10 cellular contexts compared by ENCODE assay signal in the genomic region with DNA sequence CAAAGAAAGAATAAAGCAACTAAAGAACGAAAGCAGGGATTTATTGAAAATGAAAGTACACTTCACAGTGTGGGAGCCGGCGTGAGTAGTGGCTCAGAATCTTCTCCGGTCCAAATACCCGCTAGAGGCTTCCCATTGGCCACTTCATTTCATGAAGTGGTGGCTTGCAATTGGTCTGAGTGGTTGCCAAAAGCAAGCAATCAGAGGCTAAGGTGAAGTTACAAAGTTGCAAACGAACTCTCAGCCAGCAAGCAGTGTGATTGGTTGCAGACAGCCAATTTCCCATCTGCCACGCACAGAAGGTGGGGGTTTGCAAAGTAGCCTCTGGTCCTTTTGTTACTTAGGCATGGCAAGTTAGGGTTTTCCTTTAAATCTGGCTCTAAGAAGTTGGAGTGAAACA. TPM values are rescaled to one million over a fixed set of nuclear protein-coding genes. Genes with fewer than 3 reads are reported as not detected.
A peak's percentile ranks its signal among the peaks of the same experiment; 100 is the strongest.
DNase-seq lines count a peak whose midpoint lies in the region; ATAC-seq and TF ChIP-seq lines count a peak whose summit lies in the region.
"Had no signal": no experiment of that assay in that cellular context is flagged by ENCODE, and none has a peak within 500 bp of the region (broad histone marks: within the 10 kb centered on the region; RNA-seq: fewer than 3 reads in every experiment).

No MANE protein-coding gene starts in this region.

- peak overlapping the region; percentile 66 for H3K4me2 ChIP-seq in OCI-LY3 (ENCODE audit: low read length)
- H3K4me2 ChIP-seq: PC-9 had no signal

- no peaks in the 10 kb centered on the region for H3K9me3 ChIP-seq in OCI-LY3 (ENCODE audit: insufficient read depth, low read length)

- peaks cover 4% of the 10 kb centered on the region for H3K4me1 Mint-ChIP-seq in glutamatergic neuron (ENCODE audit: low read depth, unreplicated experiment)
- H3K4me1 Mint-ChIP-seq in stimulated activated memory B cell treated with anti-CD40 and anti-IgM and Interleukin-4, amounts not matched to agents 10 μg/mL and 1 μg/mL and 100 μg/mL, for 72 hours = no peaks in the 10 kb centered on the region

- 0 out of 2 replicates have a peak, but pooled peaks cover 10% of the 10 kb centered on the region for H3K27me3 ChIP-seq in OCI-LY3 (ENCODE audit: low read depth, low read length)

- H3K36me3 ChIP-seq in OCI-LY3 (replicated peaks; ENCODE audit: low read depth, low read length) = no peaks in the 10 kb centered on the region

- peak overlapping the region; percentile 70 for H2AFZ ChIP-seq in OCI-LY3 (ENCODE audit: low read depth, low read length)
- H2AFZ ChIP-seq: PC-9 had no signal

- TF ChIP-seq CTCF in OCI-LY3 (IDR thresholded peaks at IDR 0.05; ENCODE audit: low read depth, low read length) (no peak), glutamatergic neuron (IDR thresholded peaks at IDR 0.05; ENCODE audit: partially characterized antibody, unreplicated experiment) (no peak)

- no peak overlapping the region for H3K4me3 Mint-ChIP-seq in glutamatergic neuron (ENCODE audit: unreplicated experiment)
- peak overlapping the region; percentile 48 for H3K4me3 Mint-ChIP-seq in stimulated activated memory B cell treated with anti-CD40 and anti-IgM and Interleukin-4, amounts not matched to agents 10 μg/mL and 1 μg/mL and 100 μg/mL, for 72 hours

- H4K20me1 ChIP-seq in OCI-LY3 (ENCODE audit: insufficient read depth, low read length) = no peaks in the 10 kb centered on the region

- H3K27ac ChIP-seq in OCI-LY3 (ENCODE audit: low read length) = no peak overlapping the region
- H3K27ac ChIP-seq: PC-9 had no signal

- DNase-seq in glutamatergic neuron = peak; percentile 17
- no peak for DNase-seq in GM19240 (ENCODE audit: insufficient read length, low spot score)
- DNase-seq in CD1c-positive myeloid dendritic cell (ENCODE audit: extremely low spot score) = no peak
- DNase-seq in activated naive CD4-positive, alpha-beta T cell treated with anti-CD3 and anti-CD28 coated beads, Interleukin-2, amount 50 U/mL, for 16 hours = no peak

- peak; percentile 54 for ATAC-seq in GM19467 (IDR thresholded peaks at IDR 0.05; ENCODE audit: unreplicated experiment)
- ATAC-seq in stimulated activated memory B cell treated with anti-CD40 and anti-IgM and Interleukin-4, amounts not matched to agents 10 μg/mL and 1 μg/mL and 100 μg/mL, for 72 hours = peak; percentile 83
- no peak for ATAC-seq in HG03108 (IDR thresholded peaks at IDR 0.05; ENCODE audit: unreplicated experiment)

- H3K9ac ChIP-seq in OCI-LY3 (ENCODE audit: low read length) = peak overlapping the region; percentile 36

- no peak overlapping the region for H3K27ac Mint-ChIP-seq in glutamatergic neuron (ENCODE audit: unreplicated experiment)
- H3K27ac Mint-ChIP-seq in stimulated activated memory B cell treated with anti-CD40 and anti-IgM and Interleukin-4, amounts not matched to agents 10 μg/mL and 1 μg/mL and 100 μg/mL, for 72 hours = no peak overlapping the region

- H3K4me1 ChIP-seq in OCI-LY3 (ENCODE audit: low read length) = peaks cover 17% of the 10 kb centered on the region

- H3K4me3 ChIP-seq in OCI-LY3 (ENCODE audit: low read length) = peak overlapping the region; percentile 64
- H3K4me3 ChIP-seq: PC-9 had no signal

- peaks cover 5% of the 10 kb centered on the region for H3K27me3 Mint-ChIP-seq in glutamatergic neuron (ENCODE audit: unreplicated experiment)
- no peaks in the 10 kb centered on the region for H3K27me3 Mint-ChIP-seq in stimulated activated memory B cell treated with anti-CD40 and anti-IgM and Interleukin-4, amounts not matched to agents 10 μg/mL and 1 μg/mL and 100 μg/mL, for 72 hours

- H3K79me2 ChIP-seq in OCI-LY3 (ENCODE audit: low read length) = no peaks in the 10 kb centered on the region

- H3K9me3 Mint-ChIP-seq in glutamatergic neuron (ENCODE audit: unreplicated experiment) = peaks cover 2% of the 10 kb centered on the region
- peaks cover 3% of the 10 kb centered on the region for H3K9me3 Mint-ChIP-seq in stimulated activated memory B cell treated with anti-CD40 and anti-IgM and Interleukin-4, amounts not matched to agents 10 μg/mL and 1 μg/mL and 100 μg/mL, for 72 hours

- no peaks in the 10 kb centered on the region for H3K36me3 Mint-ChIP-seq in glutamatergic neuron (ENCODE audit: unreplicated experiment)
- no peaks in the 10 kb centered on the region for H3K36me3 Mint-ChIP-seq in stimulated activated memory B cell treated with anti-CD40 and anti-IgM and Interleukin-4, amounts not matched to agents 10 μg/mL and 1 μg/mL and 100 μg/mL, for 72 hours

RNA-seq across cellular contexts. Expression of gene CLOCK, which starts 6.7 kb away (rescaled TPM):
- 7.6 TPM for total RNA-seq in glutamatergic neuron (ENCODE audit: unreplicated experiment)

RNA-seq across cellular contexts. Expression of gene PDCL2, which starts 38.6 kb away (rescaled TPM):
- total RNA-seq in glutamatergic neuron (ENCODE audit: unreplicated experiment) = not detected
- total RNA-seq: glomerular endothelial cell, PC-9 had no signal
